8 cellular contexts compared by ENCODE assay signal in genomic region chr1:183635112-183635605, GRCh38. TPM values are rescaled to one million over a fixed set of nuclear protein-coding genes. Genes with fewer than 3 reads are reported as not detected.
DNase-seq lines count a peak whose midpoint lies in the region; ATAC-seq, FAIRE-seq and TF ChIP-seq lines count a peak whose summit lies in the region.

No MANE protein-coding gene starts in this region.

- peak overlapping the region; percentile 93 to 94 for H3K27ac ChIP-seq in small intestine (ENCODE audit: low read depth in 1 of 2, low read length in 1 of 2)

- WGBS in small intestine, 3 donors: 0 to 1% (median 0%) methylated on average over 40 to 42 of the region's 42 CpGs

- peaks cover 0 to 5% of the 10 kb centered on the region in 2 donors for H3K4me1 ChIP-seq in small intestine (ENCODE audit: control insufficient read depth in 2 of 2, insufficient read depth in 1 of 2, low read depth in 1 of 2, low read length in 1 of 2)

- no peaks in the 10 kb centered on the region for H3K27me3 ChIP-seq in small intestine (ENCODE audit: control insufficient read depth in 2 of 2, insufficient read depth in 2 of 2, low read length in 2 of 2)

- H3K36me3 Mint-ChIP-seq in brain: peaks cover 13% of the 10 kb centered on the region

- H3K36me3 ChIP-seq in small intestine (ENCODE audit: control insufficient read depth in 2 of 2, insufficient read depth in 2 of 2, low read length in 2 of 2): no peaks in the 10 kb centered on the region

- ATAC-seq in HG02678 (IDR thresholded peaks at IDR 0.05; ENCODE audit: unreplicated experiment) (peak; percentile 1), GM19328 (IDR thresholded peaks at IDR 0.05; ENCODE audit: unreplicated experiment) (no peak)

- no peak for TF ChIP-seq CTCF in brain (conservative IDR thresholded peaks at IDR 0.05)

- no peaks in the 10 kb centered on the region for H3K9me3 ChIP-seq in small intestine (ENCODE audit: control insufficient read depth, low read depth)

- H3K9me3 Mint-ChIP-seq in brain: no peaks in the 10 kb centered on the region

- DNase-seq in RKO (ENCODE audit: low spot score): peak; percentile 37
- peak; percentile 40 for DNase-seq in iPS-NIHi11 (ENCODE audit: low spot score)
- DNase-seq in small intestine: peak; percentile 51
- no peak for DNase-seq in GDM1 (lab: John Stamatoyannopoulos, UW)

- H3K4me1 Mint-ChIP-seq in brain: peaks cover 82% of the 10 kb centered on the region

- no peak for FAIRE-seq in small intestine (lab: Jason Lieb, UNC)

- H3K27ac Mint-ChIP-seq in brain: peak overlapping the region; percentile 99 to 100 (median 99)

- peak overlapping the region; percentile 99 for H3K4me3 ChIP-seq in GM08714 (ENCODE audit: low read length)
- H3K4me3 ChIP-seq in small intestine (ENCODE audit: low read depth in 1 of 2, low read length in 2 of 2): peak overlapping the region; percentile 79 to 99

- H3K4me3 Mint-ChIP-seq in brain: peak overlapping the region; percentile 99 to 100 (median 100)

- H3K27me3 Mint-ChIP-seq in brain: peaks cover 19% of the 10 kb centered on the region

RNA-seq across cellular contexts. Expression of gene ARPC5, which starts 0.4 kb away (rescaled TPM):
- 150 TPM for polyA plus RNA-seq in brain (ENCODE audit: insufficient read depth, low read depth, low replicate concordance)
- 100 to 1,000 TPM; 125 to 140 (median 126) TPM for polyA plus RNA-seq in small intestine

RNA-seq across cellular contexts. Expression of gene APOBEC4, which starts 18.0 kb away (rescaled TPM):
- not detected for polyA plus RNA-seq in brain (ENCODE audit: insufficient read depth, low read depth, low replicate concordance)
- polyA plus RNA-seq in small intestine: under 1 TPM in 2 of 3 donors, not detected in 1; 0.01 to 0.22 TPM

RNA-seq across cellular contexts. Expression of gene NCF2, which starts 44.9 kb away (rescaled TPM):
- 3.5 TPM for polyA plus RNA-seq in brain (ENCODE audit: insufficient read depth, low read depth, low replicate concordance)
- polyA plus RNA-seq in small intestine: 1 to 10 TPM in 2 of 3 donors, under 1 TPM in 1; 0.89 to 4.9 (median 3.3) TPM
